ENCODE assay signal across 8 cellular contexts in the genomic region with DNA sequence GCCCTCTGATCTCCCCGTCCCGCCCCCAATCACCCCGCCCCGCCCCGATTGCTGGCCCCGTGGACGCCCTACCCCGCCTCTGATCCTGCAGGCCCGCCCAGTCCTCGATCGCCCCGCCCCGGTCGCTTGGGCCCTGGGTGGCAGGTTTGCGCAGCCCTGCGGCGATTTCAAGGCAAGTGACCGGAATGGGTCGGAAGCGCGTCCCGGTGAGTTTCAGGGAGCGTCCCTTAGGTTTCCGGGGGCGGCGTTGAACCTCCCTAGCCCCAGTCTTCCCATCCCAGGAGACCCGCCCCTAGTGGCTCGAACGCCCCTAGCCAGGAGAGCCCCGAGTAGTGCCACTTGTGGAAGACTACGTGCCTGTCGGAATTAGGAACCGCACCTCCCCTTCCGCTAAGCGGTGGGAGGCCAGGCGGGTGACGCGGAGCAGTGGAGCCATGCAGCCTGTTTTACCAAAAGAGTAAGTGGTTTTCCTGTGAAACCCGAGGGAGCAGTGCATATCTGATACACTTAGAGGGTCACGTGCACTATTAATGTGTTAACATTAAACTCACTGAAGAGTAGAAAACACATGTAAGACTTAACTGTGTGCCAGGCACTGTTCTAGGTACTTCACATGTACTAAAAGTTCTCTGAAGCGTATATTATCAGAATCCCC. TPM values are rescaled to one million over a fixed set of nuclear protein-coding genes. Genes with fewer than 3 reads are reported as not detected.
DNase-seq lines count a peak whose midpoint lies in the region; TF ChIP-seq lines count a peak whose summit lies in the region.

No MANE protein-coding gene starts in this region.

- no peak for TF ChIP-seq POLR2A in ovary (IDR thresholded peaks at IDR 0.05)

- H3K36me3 Mint-ChIP-seq in glutamatergic neuron (ENCODE audit: unreplicated experiment): no peaks in the 10 kb centered on the region

- H3K27ac Mint-ChIP-seq in glutamatergic neuron (ENCODE audit: unreplicated experiment): no peak overlapping the region

- 4 to 7% (median 5%) methylated on average over 21 to 41 of the region's 41 CpGs for WGBS in ovary, 3 donors

- peaks cover 2% of the 10 kb centered on the region for H3K9me3 Mint-ChIP-seq in glutamatergic neuron (ENCODE audit: unreplicated experiment)

- no peak for TF ChIP-seq EP300 in ovary (IDR thresholded peaks at IDR 0.05)

- no peaks in the 10 kb centered on the region for H3K4me1 Mint-ChIP-seq in glutamatergic neuron (ENCODE audit: low read depth, unreplicated experiment)

- H3K9me3 ChIP-seq in ovary: no peaks in the 10 kb centered on the region
- no peaks in the 10 kb centered on the region for H3K9me3 ChIP-seq in tibial artery

- H3K4me1 ChIP-seq in ovary (ENCODE audit: insufficient read depth) (peaks cover 1% of the 10 kb centered on the region), tibial artery (peaks cover 0 to 12% (median 4%) of the 10 kb centered on the region in 4 donors)

- peak overlapping the region; percentile 78 for H3K4me3 ChIP-seq in LNCaP clone FGC (ENCODE audit: low read depth, low read length)
- H3K4me3 ChIP-seq in ovary: peak overlapping the region; percentile 80
- peak overlapping the region; percentile 86 to 92 for H3K4me3 ChIP-seq in tibial artery

- peaks cover 2% of the 10 kb centered on the region for H3K27me3 Mint-ChIP-seq in glutamatergic neuron (ENCODE audit: unreplicated experiment)

- H3K27me3 ChIP-seq in ovary: no peaks in the 10 kb centered on the region
- no peaks in the 10 kb centered on the region for H3K27me3 ChIP-seq in tibial artery

- DNase-seq in GDM1 (lab: John Stamatoyannopoulos, UW): peak; percentile 94
- DNase-seq in GOT3 (lab: John Stamatoyannopoulos, UW): peak; percentile 70
- DNase-seq in LNCaP clone FGC (ENCODE audit: low read depth): peak; percentile 67
- DNase-seq in SK-N-DZ (ENCODE audit: low spot score): peak; percentile 49
- DNase-seq in activated naive CD4-positive, alpha-beta T cell treated with anti-CD3 and anti-CD28 coated beads, Interleukin-2, amount 50 U/mL, for 16 hours: peak; percentile 90
- DNase-seq in glutamatergic neuron: peak; percentile 88
- DNase-seq in ovary: peak; percentile 76 to 85 (median 84)
- DNase-seq in tibial artery: peak; percentile 94 to 95

- peak overlapping the region; percentile 15 to 62 for H3K27ac ChIP-seq in ovary
- peak overlapping the region; percentile 81 to 82 for H3K27ac ChIP-seq in tibial artery

- TF ChIP-seq CTCF in LNCaP clone FGC (IDR thresholded peaks at IDR 0.05; ENCODE audit: control insufficient read depth, extremely low read depth, insufficient read depth): 0 out of 2 replicates have a peak, but pooled peaks have one; percentile 15
- TF ChIP-seq CTCF in glutamatergic neuron (IDR thresholded peaks at IDR 0.05; ENCODE audit: partially characterized antibody, unreplicated experiment): no peak
- no peak for TF ChIP-seq CTCF in ovary (IDR thresholded peaks at IDR 0.05)
- TF ChIP-seq CTCF in tibial artery (IDR thresholded peaks at IDR 0.05): peak; percentile 5 to 24

- H3K36me3 ChIP-seq in ovary (no peaks in the 10 kb centered on the region), tibial artery (no peaks in the 10 kb centered on the region)

- peak overlapping the region; percentile 80 for H3K4me3 Mint-ChIP-seq in glutamatergic neuron (ENCODE audit: unreplicated experiment)

- intact Hi-C loops in ovary (cut with DNase I): no loop called here
- intact Hi-C loops in tibial artery (cut with DNase I; ENCODE audit: low total_unique reads): loop anchor here (2.0 kb wide), 1 partner anchor 69 kb away; no protein-coding TSS in a partner anchor

RNA-seq across cellular contexts. Expression of a gene that starts 0.3 kb away (rescaled TPM):
- not detected in 2 replicates for polyA plus RNA-seq in SK-N-DZ (2014; cell fraction: cytosol; rRNA removed)
- polyA plus RNA-seq in SK-N-DZ (2014; cell fraction: nucleus; rRNA removed): not detected in 2 replicates
- total RNA-seq in glutamatergic neuron (ENCODE audit: unreplicated experiment) (0.37 TPM), ovary (1 to 10 TPM in 4 of 7 donors, under 1 TPM in 3; 0.43 to 4.0 (median 1.4) TPM)
- 1 to 10 TPM in 1 of 2 donors, under 1 TPM in 1; 0.67 to 1.5 TPM for polyA plus RNA-seq in ovary

Comparison
In these comparisons a context has a peak if more than half of its experiments do, and no peak if none do; other contexts are left out.
1. Peak in every context shown above with its lines: DNase-seq, H3K4me3 ChIP-seq and H3K27ac ChIP-seq.
2. CTCF ChIP-seq: peak in LNCaP clone FGC (single experiment) and tibial artery (2 of 2); none in glutamatergic neuron (single experiment) and ovary (0 of 3).